9 cellular contexts compared by ENCODE assay signal in the genomic region with DNA sequence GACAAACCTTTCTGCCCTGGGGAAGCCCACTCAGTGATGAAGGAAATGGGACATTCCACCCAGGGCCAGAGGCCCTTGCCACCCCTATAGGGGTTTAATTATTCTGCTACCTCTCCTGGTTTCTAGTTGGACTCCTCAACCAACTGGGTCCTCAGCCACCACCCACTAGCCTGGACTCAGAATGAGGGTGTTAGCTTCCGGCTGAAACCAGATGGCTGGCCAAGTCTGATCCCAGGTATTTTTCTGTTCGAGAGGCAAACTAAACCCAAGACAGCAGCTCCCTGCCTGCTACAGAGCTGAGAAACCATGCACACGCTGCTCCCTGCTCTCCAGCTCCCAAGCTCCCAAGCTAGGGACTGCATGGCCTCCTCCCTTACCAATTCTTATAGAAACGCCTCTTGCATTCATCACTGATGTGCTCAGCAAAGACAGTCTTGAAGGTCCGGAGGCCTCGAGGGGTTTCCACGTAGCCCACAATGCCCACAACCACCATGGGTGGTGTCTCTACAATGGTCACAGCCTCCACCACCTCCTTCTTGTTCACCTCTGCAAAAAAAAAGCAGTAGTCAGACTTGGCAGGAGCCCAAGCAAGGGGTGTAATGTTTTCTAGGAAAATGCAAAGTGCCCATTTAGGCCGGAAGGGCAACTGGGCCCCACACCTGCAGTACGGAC. TPM values are rescaled to one million over a fixed set of nuclear protein-coding genes. Genes with fewer than 3 reads are reported as not detected.
DNase-seq lines count a peak whose midpoint lies in the region; ATAC-seq and TF ChIP-seq lines count a peak whose summit lies in the region.
"Had no signal": no experiment of that assay in that cellular context is flagged by ENCODE, and none has a peak within 500 bp of the region (broad histone marks: within the 10 kb centered on the region; RNA-seq: fewer than 3 reads in every experiment).

No MANE protein-coding gene starts in this region.

- H3K9me3 ChIP-seq in SK-N-MC (ENCODE audit: low read depth, low read length) (no peaks in the 10 kb centered on the region), psoas muscle (no peaks in the 10 kb centered on the region)
- H3K9me3 ChIP-seq: thoracic aorta had no signal

- H3K4me3 ChIP-seq in SK-N-MC (peak overlapping the region; percentile 92), epithelial cell of esophagus (ENCODE audit: low read length) (peak overlapping the region; percentile 99), psoas muscle (peak overlapping the region; percentile 91)

- no peaks in the 10 kb centered on the region for H3K27me3 ChIP-seq in psoas muscle (ENCODE audit: insufficient read depth in 3 of 3, low read length in 2 of 3)

- H3K36me3 ChIP-seq in SK-N-MC (ENCODE audit: insufficient read depth, low read length) (peaks cover 70% of the 10 kb centered on the region), psoas muscle (ENCODE audit: insufficient read depth in 1 of 2, low read depth in 1 of 2) (peaks cover 10 to 64% of the 10 kb centered on the region in 2 donors)

- H3K27ac ChIP-seq in SK-N-MC: peak overlapping the region; percentile 99
- peak overlapping the region; percentile 95 for H3K27ac ChIP-seq in psoas muscle

- ATAC-seq in psoas muscle: no peak

- peaks cover 48% of the 10 kb centered on the region for H3K4me1 ChIP-seq in psoas muscle

- peak overlapping the region; percentile 100 for H3K9ac ChIP-seq in SK-N-MC (ENCODE audit: insufficient read length)

- 44 to 59% (median 52%) methylated on average over 9 of the region's 9 CpGs for WGBS in psoas muscle, 3 donors

- peak; percentile 29 for DNase-seq in activated CD4-positive, alpha-beta T cell treated with anti-CD3 and anti-CD28 coated beads for 48 hours
- no peak for DNase-seq in activated CD4-positive, alpha-beta T cell treated with anti-CD3 and anti-CD28 coated beads for 4 hours
- DNase-seq in SK-N-MC (ENCODE audit: low read depth, low spot score): no peak
- no peak for DNase-seq in epithelial cell of esophagus (ENCODE audit: low read depth)
- no peak for DNase-seq in psoas muscle
- no peak for DNase-seq in retina
- no peak for DNase-seq in COR-L47 (lab: John Stamatoyannopoulos, UW)
- DNase-seq in cerebellar cortex (ENCODE audit: low spot score): no peak

- no peak for TF ChIP-seq CTCF in epithelial cell of esophagus (IDR thresholded peaks at IDR 0.05; ENCODE audit: insufficient read depth, low read depth, low read length, missing control alignments)
- TF ChIP-seq CTCF in psoas muscle (IDR thresholded peaks at IDR 0.05): no peak

- intact Hi-C loops in psoas muscle (cut with DNase I): loop anchor here (2.0 to 10.0 kb wide), 4 partner anchors 146 to 442 kb away; a partner anchor contains a TSS

RNA-seq across cellular contexts. Expression of a gene that starts 2.2 kb away (rescaled TPM):
- 100 to 1,000 TPM; 266 to 539 (median 329) TPM for total RNA-seq in psoas muscle
- 1,000 to 10,000 TPM in 1 of 3 donors, 100 to 1,000 TPM in 2; 470 to 1,471 (median 727) TPM for polyA plus RNA-seq in psoas muscle

RNA-seq across cellular contexts. Expression of a gene that starts 32.6 kb away (rescaled TPM):
- total RNA-seq in psoas muscle: 10 to 100 TPM; 15.3 to 20.4 (median 16.0) TPM
- polyA plus RNA-seq in psoas muscle: 10 to 100 TPM; 28.5 to 39.9 (median 37.1) TPM
